8 cellular contexts compared by ENCODE assay signal in the genomic region with DNA sequence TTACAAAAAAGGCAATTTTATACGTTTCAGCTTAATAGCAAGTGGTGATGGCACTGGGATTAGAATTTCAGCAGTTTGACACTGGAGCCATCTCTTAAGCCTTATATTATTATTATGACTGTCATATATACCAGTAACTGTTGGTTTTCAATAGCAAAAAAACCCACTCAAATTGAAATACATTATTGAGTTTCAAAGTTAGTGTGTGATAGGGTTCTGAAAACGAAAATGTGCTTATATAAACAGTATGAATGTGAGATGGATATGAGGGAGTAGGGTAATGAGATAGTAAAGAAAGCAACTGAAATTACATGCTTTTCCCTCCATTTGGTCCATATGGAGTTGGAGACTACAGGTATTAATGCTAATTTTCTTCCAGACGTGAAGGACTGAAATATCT.
"Had no signal": no experiment of that assay in that cellular context is flagged by ENCODE, and none has a peak within 500 bp of the region (broad histone marks: within the 10 kb centered on the region; RNA-seq: fewer than 3 reads in every experiment).

No MANE protein-coding gene starts in this region.

- FAIRE-seq: H1, H54, HTR-8/SVneo, K562 had no signal

- ATAC-seq: K562 had no signal

- H3K4me3 ChIP-seq: GM23338, K562 had no signal

- H3K4me2 ChIP-seq: GM23338 had no signal

- DNase-seq: H9, HCEC 1CT, IMR-90 had no signal
